ENCODE assay signal across 8 cellular contexts in the genomic region with DNA sequence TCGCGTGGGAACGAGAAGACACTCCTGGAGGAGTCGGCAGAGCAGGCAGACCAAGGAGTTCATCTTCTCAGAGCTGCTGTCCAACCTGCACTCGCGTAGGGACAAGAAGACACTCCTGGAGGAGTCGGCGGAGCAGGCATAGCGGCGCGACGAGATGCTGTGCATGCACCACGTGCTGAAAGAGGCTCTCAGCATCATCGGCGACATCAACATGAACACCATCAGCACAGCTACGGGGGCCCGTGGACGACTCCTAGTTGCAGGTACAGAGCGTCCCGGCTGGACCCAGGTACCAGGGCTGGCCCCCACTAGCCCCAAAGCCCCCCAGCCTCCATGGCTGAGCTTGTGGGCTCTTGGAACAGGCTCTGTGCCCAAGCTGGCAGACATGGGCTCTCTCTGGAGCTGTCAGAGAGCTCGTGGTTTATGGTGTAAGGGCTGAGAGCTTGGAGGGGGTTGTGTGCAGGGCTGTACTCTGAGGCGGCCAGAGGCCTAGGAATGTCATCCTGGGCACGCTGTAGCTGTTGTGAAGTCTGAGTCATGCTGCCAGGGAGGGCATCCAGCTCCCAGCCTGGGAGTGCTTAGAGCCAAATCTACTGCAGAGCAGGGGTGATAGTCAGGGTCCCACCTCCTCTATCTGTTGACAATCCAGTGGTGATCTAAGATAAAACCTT. TPM values are rescaled to one million over a fixed set of nuclear protein-coding genes. Genes with fewer than 3 reads are reported as not detected.
"Had no signal": no experiment of that assay in that cellular context is flagged by ENCODE, and none has a peak within 500 bp of the region (broad histone marks: within the 10 kb centered on the region; RNA-seq: fewer than 3 reads in every experiment).

No MANE protein-coding gene starts in this region.

RNA-seq across cellular contexts. Expression of gene OR4F6, which starts 38.5 kb away (rescaled TPM):
- total RNA-seq: activated CD8-positive, alpha-beta T cell treated with anti-CD3 and anti-CD28 coated beads, Interleukin-2, amount 10 ng/mL, durations not matched to agents 7 days and 5 days; activated T-helper 1 cell treated with anti-CD3 and anti-CD28 coated beads, Interleukin-12 subunit alpha, Interleukin-12 subunit beta, Interleukin-2, Interleukin-4 antibody, amounts not matched to agents 30 ng/mL and 10 ng/mL and 1 ng/mL, durations not matched to agents 14 hours and 24 hours and 36 hours; epithelial cell of proximal tubule; mammary epithelial cell; sigmoid colon; T-cell; temporal lobe; transverse colon had no signal

RNA-seq across cellular contexts. Expression of gene OR4F15, which starts 47.2 kb away (rescaled TPM):
- total RNA-seq: activated CD8-positive, alpha-beta T cell treated with anti-CD3 and anti-CD28 coated beads, Interleukin-2, amount 10 ng/mL, durations not matched to agents 7 days and 5 days; activated T-helper 1 cell treated with anti-CD3 and anti-CD28 coated beads, Interleukin-12 subunit alpha, Interleukin-12 subunit beta, Interleukin-2, Interleukin-4 antibody, amounts not matched to agents 30 ng/mL and 10 ng/mL and 1 ng/mL, durations not matched to agents 14 hours and 24 hours and 36 hours; epithelial cell of proximal tubule; mammary epithelial cell; T-cell; temporal lobe; transverse colon had no signal
